Comparison of ENCODE assay signal across 1 cellular context in genomic region chr2:240479561-240479960, GRCh38.
TF ChIP-seq lines count a peak whose summit lies in the region.

No MANE protein-coding gene starts in this region.

TF ChIP-seq in HepG2, 621 proteins besides CTCF, POLR2A, EP300 and RAD21:
- no peak for TF ChIP-seq AFF4 (CRISPR knock-in tag; IDR thresholded peaks at IDR 0.05)
- no peak for TF ChIP-seq TRIM24 (CRISPR knock-in tag; IDR thresholded peaks at IDR 0.05)
- no peak for TF ChIP-seq ZBTB21 (CRISPR knock-in tag; IDR thresholded peaks at IDR 0.05)
- no peak for TF ChIP-seq CREB1 (IDR thresholded peaks at IDR 0.05)
- TF ChIP-seq CREB1 (CRISPR knock-in tag; IDR thresholded peaks at IDR 0.05) = no peak
- no peak for TF ChIP-seq ZKSCAN1 (IDR thresholded peaks at IDR 0.05; ENCODE audit: low read length)
- no peak for TF ChIP-seq ZNF710 (CRISPR knock-in tag; IDR thresholded peaks at IDR 0.05; ENCODE audit: borderline replicate concordance)
- TF ChIP-seq SSRP1 (CRISPR knock-in tag; IDR thresholded peaks at IDR 0.05) = no peak
